ENCODE assay signal across 28 cellular contexts in the genomic region with DNA sequence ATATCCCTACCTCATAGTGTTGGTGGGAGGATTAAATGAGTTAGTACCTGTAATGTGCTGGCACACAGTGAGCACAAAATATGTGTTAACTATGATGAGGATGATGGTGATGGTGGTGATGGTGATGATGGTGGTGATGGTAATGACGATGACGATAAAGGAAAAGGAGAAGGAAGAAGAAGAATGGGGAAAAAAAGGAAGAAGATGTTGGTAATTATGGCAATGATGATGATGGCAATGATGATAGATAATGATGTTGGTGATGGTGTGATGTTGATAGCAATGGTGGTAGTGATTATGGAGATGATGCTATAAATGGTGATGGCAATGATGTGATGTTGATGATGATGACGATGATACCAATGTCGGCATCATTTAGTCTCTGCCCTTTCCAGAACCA.
"Had no signal": no experiment of that assay in that cellular context is flagged by ENCODE, and none has a peak within 500 bp of the region (broad histone marks: within the 10 kb centered on the region; RNA-seq: fewer than 3 reads in every experiment).

No MANE protein-coding gene starts in this region.

- H3K36me3 ChIP-seq: colonic mucosa, esophagus squamous epithelium, gastrocnemius medialis, gastroesophageal sphincter, heart left ventricle, heart right ventricle had no signal

- FAIRE-seq: colon, endometrium, endothelial cell of umbilical vein, frontal cortex had no signal

- H3K4me3 Mint-ChIP-seq: dendritic cell treated with granulocyte-macrophage colony-stimulating factor and Interleukin-4, amounts not matched to agents 40 ng/mL and 50 ng/mL, for 4 days; effector memory CD8-positive, alpha-beta T cell; endodermal cell had no signal

- H3K27me3 Mint-ChIP-seq: dendritic cell treated with granulocyte-macrophage colony-stimulating factor and Interleukin-4, amounts not matched to agents 40 ng/mL and 50 ng/mL, for 4 days had no signal

- DNase-seq: colonic mucosa; cortex of kidney; dermis blood vessel endothelial cell; dorsolateral prefrontal cortex; effector CD4-positive, alpha-beta T cell; effector CD8-positive, alpha-beta T cell; effector memory CD4-positive, alpha-beta T cell; effector memory CD8-positive, alpha-beta T cell; endodermal cell; erythroblast; esophagus squamous epithelium; foreskin fibroblast; foreskin keratinocyte; foreskin melanocyte; gastrocnemius medialis; glutamatergic neuron; head of caudate nucleus; heart left ventricle; heart right ventricle had no signal

- H3K27ac ChIP-seq: colonic mucosa, coronary artery, epithelial cell of prostate, esophagus squamous epithelium, foreskin keratinocyte, gastrocnemius medialis, heart left ventricle, heart right ventricle had no signal

- H3K4me1 ChIP-seq: colonic mucosa, esophagus squamous epithelium, foreskin keratinocyte, gastrocnemius medialis had no signal

- H3K27ac Mint-ChIP-seq: dendritic cell treated with granulocyte-macrophage colony-stimulating factor and Interleukin-4, amounts not matched to agents 40 ng/mL and 50 ng/mL, for 4 days; effector memory CD8-positive, alpha-beta T cell; endodermal cell had no signal

- H3K27me3 ChIP-seq: colonic mucosa, dorsolateral prefrontal cortex, esophagus squamous epithelium, foreskin keratinocyte, gastrocnemius medialis, gastroesophageal sphincter, heart left ventricle, heart right ventricle had no signal

- H3K9me3 Mint-ChIP-seq: dendritic cell treated with granulocyte-macrophage colony-stimulating factor and Interleukin-4, amounts not matched to agents 40 ng/mL and 50 ng/mL, for 4 days; endodermal cell had no signal

- H3K4me3 ChIP-seq: colonic mucosa, coronary artery, dorsolateral prefrontal cortex, esophagus squamous epithelium, gastrocnemius medialis, gastroesophageal sphincter, heart left ventricle, heart right ventricle had no signal

- ATAC-seq: effector memory CD8-positive, alpha-beta T cell; esophagus mucosa; foreskin keratinocyte; gastrocnemius medialis; gastroesophageal sphincter; heart left ventricle; heart right ventricle had no signal

- H3K9me3 ChIP-seq: colonic mucosa, esophagus squamous epithelium, gastrocnemius medialis, gastroesophageal sphincter, heart left ventricle, heart right ventricle had no signal
